In genomic region chr22:18959741-18960140, GRCh38 we compare ENCODE assay signal across 3 cellular contexts. TPM values are rescaled to one million over a fixed set of nuclear protein-coding genes. Genes with fewer than 3 reads are reported as not detected.
"Had no signal": no experiment of that assay in that cellular context is flagged by ENCODE, and none has a peak within 500 bp of the region (broad histone marks: within the 10 kb centered on the region; RNA-seq: fewer than 3 reads in every experiment).

No MANE protein-coding gene starts in this region.

RNA-seq across cellular contexts. Expression of gene PRODH, which starts 23.6 kb away (rescaled TPM):
- total RNA-seq: dermis microvascular lymphatic vessel endothelial cell; natural killer cell treated with Interleukin-12 subunit alpha and Interleukin-12 subunit beta and Interleukin-15 and Interleukin-18, amount 100 ng/mL, for 72 hours had no signal
- polyA plus RNA-seq: smooth muscle cell had no signal
